Comparison of ENCODE assay signal across 10 cellular contexts in genomic region chr3:50615190-50615589, GRCh38. TPM values are rescaled to one million over a fixed set of nuclear protein-coding genes. Genes with fewer than 3 reads are reported as not detected.
DNase-seq lines count a peak whose midpoint lies in the region; ATAC-seq and TF ChIP-seq lines count a peak whose summit lies in the region.
"Had no signal": no experiment of that assay in that cellular context is flagged by ENCODE, and none has a peak within 500 bp of the region (broad histone marks: within the 10 kb centered on the region; RNA-seq: fewer than 3 reads in every experiment).

No MANE protein-coding gene starts in this region.

- intact Hi-C loops in activated naive CD4-positive, alpha-beta T cell treated with anti-CD3 and anti-CD28 coated beads for 36 hours (cut with micrococcal nuclease), result loop anchor here (10.0 kb wide), 1 partner anchor 1660 kb away; the partner anchor contains the start of gene WDR82
- intact Hi-C loops in activated T-helper 2 cell treated with anti-CD3 and anti-CD28 coated beads, Interferon-gamma antibody, Interleukin-2, Interleukin-4, amounts not matched to agents 10 μg/mL and 5 μg/mL and 100 μg/mL, durations not matched to agents 14 hours and 24 hours and 36 hours (cut with micrococcal nuclease), result loop anchor here (2.0 to 10.0 kb wide), 4 partner anchors 178 to 1070 kb away; partner anchors contain the start of genes CYB561D2 and NPRL2

- no peak for TF ChIP-seq CTCF in osteoblast (IDR thresholded peaks at IDR 0.05; ENCODE audit: extremely low read depth, low read depth, low read length)

- H3K27ac Mint-ChIP-seq in activated naive CD4-positive, alpha-beta T cell treated with anti-CD3 and anti-CD28 coated beads, Interleukin-2, amount 10 ng/mL, durations not matched to agents 7 days and 5 days, result peak overlapping the region; percentile 46
- H3K27ac Mint-ChIP-seq in activated naive CD4-positive, alpha-beta T cell treated with anti-CD3 and anti-CD28 coated beads for 36 hours, result no peak overlapping the region
- peak overlapping the region; percentile 6 for H3K27ac Mint-ChIP-seq in activated T-helper 2 cell treated with anti-CD3 and anti-CD28 coated beads, Interferon-gamma antibody, Interleukin-2, Interleukin-4, amounts not matched to agents 10 μg/mL and 5 μg/mL and 100 μg/mL, durations not matched to agents 14 hours and 24 hours and 36 hours

- peaks cover 53% of the 10 kb centered on the region for H3K4me1 Mint-ChIP-seq in activated naive CD4-positive, alpha-beta T cell treated with anti-CD3 and anti-CD28 coated beads, Interleukin-2, amount 10 ng/mL, durations not matched to agents 7 days and 5 days
- peaks cover 45% of the 10 kb centered on the region for H3K4me1 Mint-ChIP-seq in activated naive CD4-positive, alpha-beta T cell treated with anti-CD3 and anti-CD28 coated beads for 36 hours (ENCODE audit: low read depth)
- peaks cover 45% of the 10 kb centered on the region for H3K4me1 Mint-ChIP-seq in activated T-helper 2 cell treated with anti-CD3 and anti-CD28 coated beads, Interferon-gamma antibody, Interleukin-2, Interleukin-4, amounts not matched to agents 10 μg/mL and 5 μg/mL and 100 μg/mL, durations not matched to agents 14 hours and 24 hours and 36 hours (ENCODE audit: low read depth)

- H3K27ac ChIP-seq in osteoblast (ENCODE audit: low read depth, low read length) (no peak overlapping the region), substantia nigra (ENCODE audit: low read depth, low read length, poor library complexity, severe bottlenecking) (no peak overlapping the region)
- H3K27ac ChIP-seq: ascending aorta, upper lobe of right lung had no signal

- peaks cover 64% of the 10 kb centered on the region for H3K36me3 Mint-ChIP-seq in activated naive CD4-positive, alpha-beta T cell treated with anti-CD3 and anti-CD28 coated beads, Interleukin-2, amount 10 ng/mL, durations not matched to agents 7 days and 5 days
- H3K36me3 Mint-ChIP-seq in activated naive CD4-positive, alpha-beta T cell treated with anti-CD3 and anti-CD28 coated beads for 36 hours (ENCODE audit: low read depth), result peaks cover 49% of the 10 kb centered on the region
- peaks cover 79% of the 10 kb centered on the region for H3K36me3 Mint-ChIP-seq in activated T-helper 2 cell treated with anti-CD3 and anti-CD28 coated beads, Interferon-gamma antibody, Interleukin-2, Interleukin-4, amounts not matched to agents 10 μg/mL and 5 μg/mL and 100 μg/mL, durations not matched to agents 14 hours and 24 hours and 36 hours (ENCODE audit: low read depth)

- no peak for DNase-seq in activated naive CD4-positive, alpha-beta T cell treated with anti-CD3 and anti-CD28 coated beads, Interleukin-2, amount 10 ng/mL, durations not matched to agents 7 days and 5 days
- no peak for DNase-seq in activated naive CD4-positive, alpha-beta T cell treated with anti-CD3 and anti-CD28 coated beads for 36 hours
- DNase-seq in activated T-helper 2 cell treated with anti-CD3 and anti-CD28 coated beads, Interferon-gamma antibody, Interleukin-2, Interleukin-4, amounts not matched to agents 10 μg/mL and 5 μg/mL and 100 μg/mL, durations not matched to agents 14 hours and 24 hours and 36 hours (ENCODE audit: low spot score), result no peak
- DNase-seq in osteoblast (ENCODE audit: insufficient read length, low spot score, missing footprints) (peak; percentile 25), substantia nigra (lab: John Stamatoyannopoulos, UW) (no peak)

- H3K4me1 ChIP-seq in osteoblast (ENCODE audit: insufficient read depth, low read length), result peaks cover 32% of the 10 kb centered on the region

- H3K27me3 ChIP-seq in osteoblast (ENCODE audit: insufficient read depth, low read length), result no peaks in the 10 kb centered on the region
- H3K27me3 ChIP-seq: ascending aorta, left lung, upper lobe of right lung had no signal

- no peaks in the 10 kb centered on the region for H3K9me3 Mint-ChIP-seq in activated naive CD4-positive, alpha-beta T cell treated with anti-CD3 and anti-CD28 coated beads, Interleukin-2, amount 10 ng/mL, durations not matched to agents 7 days and 5 days
- no peaks in the 10 kb centered on the region for H3K9me3 Mint-ChIP-seq in activated naive CD4-positive, alpha-beta T cell treated with anti-CD3 and anti-CD28 coated beads for 36 hours
- H3K9me3 Mint-ChIP-seq in activated T-helper 2 cell treated with anti-CD3 and anti-CD28 coated beads, Interferon-gamma antibody, Interleukin-2, Interleukin-4, amounts not matched to agents 10 μg/mL and 5 μg/mL and 100 μg/mL, durations not matched to agents 14 hours and 24 hours and 36 hours, result no peaks in the 10 kb centered on the region
- H3K9me3 Mint-ChIP-seq: CD8-positive, alpha-beta T cell had no signal

- no peak for ATAC-seq in GM18873 (IDR thresholded peaks at IDR 0.05; ENCODE audit: low FRiP score, unreplicated experiment)

- peak overlapping the region; percentile 92 for H3K4me3 Mint-ChIP-seq in activated naive CD4-positive, alpha-beta T cell treated with anti-CD3 and anti-CD28 coated beads, Interleukin-2, amount 10 ng/mL, durations not matched to agents 7 days and 5 days
- no peak overlapping the region for H3K4me3 Mint-ChIP-seq in activated naive CD4-positive, alpha-beta T cell treated with anti-CD3 and anti-CD28 coated beads for 36 hours
- H3K4me3 Mint-ChIP-seq in activated T-helper 2 cell treated with anti-CD3 and anti-CD28 coated beads, Interferon-gamma antibody, Interleukin-2, Interleukin-4, amounts not matched to agents 10 μg/mL and 5 μg/mL and 100 μg/mL, durations not matched to agents 14 hours and 24 hours and 36 hours (ENCODE audit: low read depth), result peak overlapping the region; percentile 92

- H2AFZ ChIP-seq in osteoblast (ENCODE audit: low read length), result no peak overlapping the region

- H3K79me2 ChIP-seq in osteoblast (ENCODE audit: insufficient read depth, low read length), result peaks cover 29% of the 10 kb centered on the region

- H3K27me3 Mint-ChIP-seq in activated naive CD4-positive, alpha-beta T cell treated with anti-CD3 and anti-CD28 coated beads, Interleukin-2, amount 10 ng/mL, durations not matched to agents 7 days and 5 days, result peaks cover 11% of the 10 kb centered on the region
- H3K27me3 Mint-ChIP-seq in activated naive CD4-positive, alpha-beta T cell treated with anti-CD3 and anti-CD28 coated beads for 36 hours (ENCODE audit: low read depth), result no peaks in the 10 kb centered on the region
- no peaks in the 10 kb centered on the region for H3K27me3 Mint-ChIP-seq in activated T-helper 2 cell treated with anti-CD3 and anti-CD28 coated beads, Interferon-gamma antibody, Interleukin-2, Interleukin-4, amounts not matched to agents 10 μg/mL and 5 μg/mL and 100 μg/mL, durations not matched to agents 14 hours and 24 hours and 36 hours (ENCODE audit: low read depth)

- CTCF ChIA-PET in activated naive CD4-positive, alpha-beta T cell treated with anti-CD3 and anti-CD28 coated beads, Interleukin-2, amount 10 ng/mL, durations not matched to agents 7 days and 5 days (lab: Charles Lee), result interaction anchor here (0.7 to 25.1 kb wide), 17 partner anchors 10 to 774 kb away, joined by 3 to 753 read pairs (median 7); partner anchors contain the start of genes C3orf18, HEMK1, MANF and RBM15B
- CTCF ChIA-PET in activated naive CD4-positive, alpha-beta T cell treated with anti-CD3 and anti-CD28 coated beads for 36 hours (lab: Charles Lee), result interaction anchor here (0.5 to 13.4 kb wide), 22 partner anchors 9 to 774 kb away, joined by 3 to 376 read pairs (median 8); partner anchors contain the start of genes C3orf18, DOCK3 and HEMK1

- H3K4me2 ChIP-seq in osteoblast (ENCODE audit: insufficient read depth, low read length), result no peak overlapping the region

- H3K36me3 ChIP-seq in osteoblast (ENCODE audit: insufficient read depth, low read length), result peaks cover 2% of the 10 kb centered on the region
- H3K36me3 ChIP-seq: ascending aorta, upper lobe of right lung had no signal

- no peaks in the 10 kb centered on the region for H4K20me1 ChIP-seq in osteoblast (ENCODE audit: insufficient read depth, low read length)

- no peaks in the 10 kb centered on the region for H3K9me3 ChIP-seq in osteoblast (ENCODE audit: low read depth, low read length)
- H3K9me3 ChIP-seq: ascending aorta, left lung, upper lobe of right lung had no signal

- no peak overlapping the region for H3K4me3 ChIP-seq in osteoblast (ENCODE audit: insufficient read depth, low read length)

RNA-seq across cellular contexts. Expression of gene MAPKAPK3, which starts 1.8 kb away (rescaled TPM):
- 100 to 1,000 TPM; 105 to 106 TPM for total RNA-seq in activated naive CD4-positive, alpha-beta T cell treated with anti-CD3 and anti-CD28 coated beads for 36 hours
- 178 and 190 TPM in 2 replicates for total RNA-seq in activated T-helper 2 cell treated with anti-CD3 and anti-CD28 coated beads, Interferon-gamma antibody, Interleukin-2, Interleukin-4, amounts not matched to agents 10 μg/mL and 5 μg/mL and 100 μg/mL, durations not matched to agents 14 hours and 24 hours and 36 hours
- total RNA-seq in osteoblast, result 56.5 and 66.6 TPM in 2 replicates

RNA-seq across cellular contexts. Expression of gene CISH, which starts 3.6 kb away (rescaled TPM):
- total RNA-seq in activated naive CD4-positive, alpha-beta T cell treated with anti-CD3 and anti-CD28 coated beads for 36 hours, result 100 to 1,000 TPM; 136 to 138 TPM
- 351 and 355 TPM in 2 replicates for total RNA-seq in activated T-helper 2 cell treated with anti-CD3 and anti-CD28 coated beads, Interferon-gamma antibody, Interleukin-2, Interleukin-4, amounts not matched to agents 10 μg/mL and 5 μg/mL and 100 μg/mL, durations not matched to agents 14 hours and 24 hours and 36 hours
- total RNA-seq in osteoblast, result 1.1 and 1.2 TPM in 2 replicates

RNA-seq across cellular contexts. Expression of gene HEMK1, which starts 45.9 kb away (rescaled TPM):
- total RNA-seq in activated naive CD4-positive, alpha-beta T cell treated with anti-CD3 and anti-CD28 coated beads for 36 hours, result 10 to 100 TPM; 27.0 to 30.4 TPM
- total RNA-seq in activated T-helper 2 cell treated with anti-CD3 and anti-CD28 coated beads, Interferon-gamma antibody, Interleukin-2, Interleukin-4, amounts not matched to agents 10 μg/mL and 5 μg/mL and 100 μg/mL, durations not matched to agents 14 hours and 24 hours and 36 hours, result 61.7 and 68.7 TPM in 2 replicates
- 8.5 and 8.7 TPM in 2 replicates for total RNA-seq in osteoblast

RNA-seq across cellular contexts. Expression of gene C3orf18, which starts 47.6 kb away (rescaled TPM):
- total RNA-seq in activated naive CD4-positive, alpha-beta T cell treated with anti-CD3 and anti-CD28 coated beads for 36 hours, result 1 to 10 TPM; 3.1 to 3.8 TPM
- total RNA-seq in activated T-helper 2 cell treated with anti-CD3 and anti-CD28 coated beads, Interferon-gamma antibody, Interleukin-2, Interleukin-4, amounts not matched to agents 10 μg/mL and 5 μg/mL and 100 μg/mL, durations not matched to agents 14 hours and 24 hours and 36 hours, result 35.2 and 37.2 TPM in 2 replicates
- 17.7 and 18.8 TPM in 2 replicates for total RNA-seq in osteoblast

RNA-seq across cellular contexts. Expression of gene DOCK3, which starts 59.5 kb away (rescaled TPM):
- total RNA-seq in activated naive CD4-positive, alpha-beta T cell treated with anti-CD3 and anti-CD28 coated beads for 36 hours, result 1 to 10 TPM; 1.6 to 1.7 TPM
- 1.1 and 1.4 TPM in 2 replicates for total RNA-seq in activated T-helper 2 cell treated with anti-CD3 and anti-CD28 coated beads, Interferon-gamma antibody, Interleukin-2, Interleukin-4, amounts not matched to agents 10 μg/mL and 5 μg/mL and 100 μg/mL, durations not matched to agents 14 hours and 24 hours and 36 hours
- 0.29 and 0.36 TPM in 2 replicates for total RNA-seq in osteoblast

Comparison
In these comparisons a context has a peak if more than half of its experiments do, and no peak if none do; other contexts are left out.
1. RNA of gene CISH, which starts 3.6 kb away (total RNA-seq): 351 to 355 TPM in activated T-helper 2 cell treated with anti-CD3 and anti-CD28 coated beads, Interferon-gamma antibody, Interleukin-2, Interleukin-4, amounts not matched to agents 10 μg/mL and 5 μg/mL and 100 μg/mL, durations not matched to agents 14 hours and 24 hours and 36 hours and 136 to 138 TPM in activated naive CD4-positive, alpha-beta T cell treated with anti-CD3 and anti-CD28 coated beads for 36 hours; 1.1 to 1.2 TPM in osteoblast; every median in the first group is over 10 times any median in the second.